24 cellular contexts compared by ENCODE assay signal in genomic region chr20:32551693-32552092, GRCh38. TPM values are rescaled to one million over a fixed set of nuclear protein-coding genes. Genes with fewer than 3 reads are reported as not detected.
DNase-seq lines count a peak whose midpoint lies in the region; ATAC-seq, FAIRE-seq and TF ChIP-seq lines count a peak whose summit lies in the region.
"Had no signal": no experiment of that assay in that cellular context is flagged by ENCODE, and none has a peak within 500 bp of the region (broad histone marks: within the 10 kb centered on the region; RNA-seq: fewer than 3 reads in every experiment).

No MANE protein-coding gene starts in this region.

- peaks cover 3% of the 10 kb centered on the region for H3K79me2 ChIP-seq in HepG2 (ENCODE audit: insufficient read depth, low read length)

- H3K27ac ChIP-seq in HepG2 (ENCODE audit: extremely low read length, insufficient read depth, low read length) (peak overlapping the region; percentile 49), right lobe of liver (no peak overlapping the region)
- no peak overlapping the region for H3K27ac ChIP-seq in CD4-positive, alpha-beta T cell (ENCODE audit: low read depth, low read length)
- H3K27ac ChIP-seq in CD8-positive, alpha-beta memory T cell (ENCODE audit: low read depth, low read length): no peak overlapping the region
- H3K27ac ChIP-seq: BLaER1 had no signal

- H3K36me3 ChIP-seq in HepG2 (replicated peaks in 1 of 2; ENCODE audit: control insufficient read depth in 1 of 2, insufficient read depth in 2 of 2, low read length in 2 of 2) (no peaks in the 10 kb centered on the region; a peak in 1 of 5 replicates), right lobe of liver (no peaks in the 10 kb centered on the region)
- no peaks in the 10 kb centered on the region for H3K36me3 ChIP-seq in CD8-positive, alpha-beta memory T cell (ENCODE audit: insufficient read depth, low read length)
- H3K36me3 ChIP-seq: BE2C had no signal

- no peaks in the 10 kb centered on the region for H4K20me1 ChIP-seq in HepG2 (ENCODE audit: insufficient read depth, low read length)

- TF ChIP-seq RAD21 in HepG2 (CRISPR knock-in tag; IDR thresholded peaks at IDR 0.05): peak; percentile 44

- intact Hi-C loops in HepG2 (cut with micrococcal nuclease; ENCODE audit: unreplicated experiment): no loop called here
- intact Hi-C loops in right lobe of liver (cut with DNase I): no loop called here
- intact Hi-C loops in CD4-positive, alpha-beta T cell (cut with DNase I, micrococcal nuclease): no loop called here

- CTCF ChIA-PET in HepG2 (lab: Yijun Ruan, JAX; ENCODE audit: low intra/inter-chr PET ratio, low total read pairs): no interaction called here
- CTCF ChIA-PET in CD4-positive, alpha-beta T cell (lab: Charles Lee): no interaction called here
- CTCF ChIA-PET in CD8-positive, alpha-beta memory T cell (lab: Charles Lee): interaction anchor here (0.9 to 1.0 kb wide), 2 partner anchors 11 to 12 kb away, joined by 4 read pairs; no protein-coding TSS in a partner anchor

- peaks cover 51% of the 10 kb centered on the region for H3K36me3 Mint-ChIP-seq in CD4-positive, alpha-beta T cell (ENCODE audit: low read depth)
- peaks cover 0 to 21% (median 9%) of the 10 kb centered on the region in 3 donors for H3K36me3 Mint-ChIP-seq in CD8-positive, alpha-beta memory T cell
- H3K36me3 Mint-ChIP-seq in stimulated activated effector memory CD8-positive, alpha-beta T cell treated with anti-CD3 and anti-CD28 coated beads, Interleukin-12 subunit alpha, Interleukin-12 subunit beta, amount 100 ng/mL, for 72 hours: peaks cover 4% of the 10 kb centered on the region
- H3K36me3 Mint-ChIP-seq: CD14-positive monocyte had no signal

- in situ Hi-C loops in HepG2 (cut with HindIII; ENCODE audit: extremely low pct_ligation_motif_present, low pct_unique_long_range_greater_than_20kb): no loop called here

- H3K4me1 ChIP-seq in HepG2 (ENCODE audit: insufficient read depth, low read length) (peaks cover 79% of the 10 kb centered on the region), right lobe of liver (no peaks in the 10 kb centered on the region)
- H3K4me1 ChIP-seq in CD8-positive, alpha-beta memory T cell (ENCODE audit: insufficient read depth, low read length): peaks cover 44% of the 10 kb centered on the region

- BruUV-seq in HepG2 (replicated peaks; lab: Mats Ljungman, UMichigan): no TSS peak

- H3K9me3 ChIP-seq in HepG2 (ENCODE audit: low read length) (no peaks in the 10 kb centered on the region), right lobe of liver (no peaks in the 10 kb centered on the region)
- no peaks in the 10 kb centered on the region for H3K9me3 ChIP-seq in CD4-positive, alpha-beta T cell (ENCODE audit: control insufficient read depth, low read length)
- no peaks in the 10 kb centered on the region for H3K9me3 ChIP-seq in CD8-positive, alpha-beta memory T cell (ENCODE audit: low read length)
- H3K9me3 ChIP-seq: BE2C had no signal

- H3K4me3 ChIP-seq in HepG2 (replicated peaks in 1 of 3; ENCODE audit: insufficient read depth in 1 of 3, low read depth in 2 of 3, low read length in 3 of 3) (no peak overlapping the region), right lobe of liver (no peak overlapping the region)
- H3K4me3 ChIP-seq in CD8-positive, alpha-beta memory T cell (ENCODE audit: low read length): no peak overlapping the region
- H3K4me3 ChIP-seq: BLaER1 had no signal

- no peaks in the 10 kb centered on the region for H3K27me3 ChIP-seq in HepG2 (ENCODE audit: control insufficient read depth in 1 of 2, insufficient read depth in 2 of 2, low read length in 2 of 2)
- H3K27me3 ChIP-seq in right lobe of liver: no peaks in the 10 kb centered on the region
- H3K27me3 ChIP-seq in CD4-positive, alpha-beta T cell (ENCODE audit: control insufficient read depth, insufficient read depth, low read length): no peaks in the 10 kb centered on the region
- no peaks in the 10 kb centered on the region for H3K27me3 ChIP-seq in CD8-positive, alpha-beta memory T cell (ENCODE audit: insufficient read depth, low read length, poor library complexity, severe bottlenecking)
- H3K27me3 ChIP-seq: BE2C, BLaER1 had no signal

- no peak overlapping the region for H2AFZ ChIP-seq in HepG2 (ENCODE audit: low read length)

- FAIRE-seq in HepG2 (lab: Jason Lieb, UNC): peak; percentile 66
- FAIRE-seq: A204.1, G401.6, GM12891, GM19239 had no signal

- H3K4me1 Mint-ChIP-seq in CD4-positive, alpha-beta T cell (ENCODE audit: low read depth): peaks cover 80% of the 10 kb centered on the region
- peaks cover 57 to 79% (median 70%) of the 10 kb centered on the region in 3 donors for H3K4me1 Mint-ChIP-seq in CD8-positive, alpha-beta memory T cell
- peaks cover 66% of the 10 kb centered on the region for H3K4me1 Mint-ChIP-seq in stimulated activated effector memory CD8-positive, alpha-beta T cell treated with anti-CD3 and anti-CD28 coated beads, Interleukin-12 subunit alpha, Interleukin-12 subunit beta, amount 100 ng/mL, for 72 hours

- H3K4me3 Mint-ChIP-seq in CD4-positive, alpha-beta T cell: no peak overlapping the region
- no peak overlapping the region for H3K4me3 Mint-ChIP-seq in CD8-positive, alpha-beta memory T cell
- H3K4me3 Mint-ChIP-seq in stimulated activated effector memory CD8-positive, alpha-beta T cell treated with anti-CD3 and anti-CD28 coated beads, Interleukin-12 subunit alpha, Interleukin-12 subunit beta, amount 100 ng/mL, for 72 hours: no peak overlapping the region
- H3K4me3 Mint-ChIP-seq: CD14-positive monocyte; CD8-positive, alpha-beta T cell had no signal

- TF ChIP-seq EP300 in HepG2 (IDR thresholded peaks at IDR 0.05; ENCODE audit: low read depth in 2 of 2, low read length in 2 of 2): peak in 1 of 2 experiments; percentile 64; a peak in 2 of 4 replicates
- TF ChIP-seq EP300 in HepG2 (CRISPR knock-in tag; IDR thresholded peaks at IDR 0.05; ENCODE audit: borderline replicate concordance): no peak; the same call in 1 of the 2 replicates

- no peaks in the 10 kb centered on the region for H3K9me3 Mint-ChIP-seq in CD4-positive, alpha-beta T cell
- H3K9me3 Mint-ChIP-seq in CD8-positive, alpha-beta memory T cell: no peaks in the 10 kb centered on the region
- no peaks in the 10 kb centered on the region for H3K9me3 Mint-ChIP-seq in stimulated activated effector memory CD8-positive, alpha-beta T cell treated with anti-CD3 and anti-CD28 coated beads, Interleukin-12 subunit alpha, Interleukin-12 subunit beta, amount 100 ng/mL, for 72 hours
- H3K9me3 Mint-ChIP-seq: CD8-positive, alpha-beta T cell had no signal

- ATAC-seq in HepG2: peak; percentile 55
- ATAC-seq in right lobe of liver: no peak
- ATAC-seq in CD4-positive, alpha-beta T cell (ENCODE audit: poor library complexity): no peak
- ATAC-seq in stimulated activated effector memory CD8-positive, alpha-beta T cell treated with anti-CD3 and anti-CD28 coated beads, Interleukin-12 subunit alpha, Interleukin-12 subunit beta, amount 100 ng/mL, for 72 hours: no peak
- ATAC-seq: CD8-positive, alpha-beta T cell had no signal

- H3K27ac Mint-ChIP-seq in CD4-positive, alpha-beta T cell: peak overlapping the region; percentile 65
- peak overlapping the region in 5 of 8 donors; percentile 17 to 73 (median 63) for H3K27ac Mint-ChIP-seq in CD8-positive, alpha-beta memory T cell
- peak overlapping the region; percentile 50 for H3K27ac Mint-ChIP-seq in stimulated activated effector memory CD8-positive, alpha-beta T cell treated with anti-CD3 and anti-CD28 coated beads, Interleukin-12 subunit alpha, Interleukin-12 subunit beta, amount 100 ng/mL, for 72 hours
- H3K27ac Mint-ChIP-seq: CD14-positive monocyte; CD4-positive, CD25-positive, alpha-beta regulatory T cell had no signal

- WGBS in HepG2 (ENCODE audit: low lambda C conversion rate): 89% methylated on average over 2 of the region's 2 CpGs
- 60% methylated on average over 2 of the region's 2 CpGs for WGBS in right lobe of liver (ENCODE audit: insufficient coverage, low coverage, low lambda C conversion rate, missing lambda C conversion rate)

- DNase-seq in HepG2 (ENCODE audit: low spot score) (peak; percentile 81), right lobe of liver (no peak), DMS53 (lab: John Stamatoyannopoulos, UW) (no peak), H4 (ENCODE audit: low spot score) (no peak)
- DNase-seq in CD4-positive, alpha-beta T cell: no peak
- no peak for DNase-seq in CD8-positive, alpha-beta memory T cell
- DNase-seq in stimulated activated effector memory CD8-positive, alpha-beta T cell treated with anti-CD3 and anti-CD28 coated beads, Interleukin-12 subunit alpha, Interleukin-12 subunit beta, amount 100 ng/mL, for 72 hours (ENCODE audit: low spot score in 2 of 2): no peak
- DNase-seq: 8988T; ACHN; BE2C; C1 segment of cervical spinal cord; CD4-positive, CD25-positive, alpha-beta regulatory T cell; CD8-positive, alpha-beta T cell; COR-L47; DMS 273 treated with DMSO at 0.1 percent for 48 hours; DMS153; DMS79 treated with DMSO at 0.1 percent for 48 hours; GF-D8 had no signal

- no peaks in the 10 kb centered on the region for H3K27me3 Mint-ChIP-seq in CD4-positive, alpha-beta T cell
- no peaks in the 10 kb centered on the region for H3K27me3 Mint-ChIP-seq in CD8-positive, alpha-beta memory T cell
- H3K27me3 Mint-ChIP-seq: CD4-positive, CD25-positive, alpha-beta regulatory T cell had no signal

- POLR2A ChIA-PET in HepG2 (lab: Yijun Ruan, JAX): interaction anchor here (0.8 to 1.5 kb wide), 5 partner anchors 10 to 76 kb away, joined by 3 to 7 read pairs (median 4); no protein-coding TSS in a partner anchor
- POLR2A ChIA-PET in CD4-positive, alpha-beta T cell (lab: Charles Lee): interaction anchor here (1.5 kb wide), 1 partner anchor 11 kb away, joined by 4 read pairs; no protein-coding TSS in a partner anchor
- POLR2A ChIA-PET in CD8-positive, alpha-beta memory T cell (lab: Charles Lee): no interaction called here

- H3K9ac ChIP-seq in HepG2 (ENCODE audit: insufficient read depth, low read depth, low read length): no peak overlapping the region
- H3K9ac ChIP-seq: BLaER1 had no signal

- H3K4me2 ChIP-seq in HepG2 (ENCODE audit: low read depth, low read length): peak overlapping the region; percentile 23; the same call in 1 of the 2 replicates
- H3K4me2 ChIP-seq: BLaER1 had no signal

- TF ChIP-seq CTCF in HepG2 (CRISPR knock-in tag; IDR thresholded peaks at IDR 0.05): no peak
- no peak for TF ChIP-seq CTCF in right lobe of liver (IDR thresholded peaks at IDR 0.05)
- no peak for TF ChIP-seq CTCF in CD4-positive, alpha-beta T cell (IDR thresholded peaks at IDR 0.05)

- TF ChIP-seq POLR2A in HepG2 (IDR thresholded peaks at IDR 0.05; ENCODE audit: insufficient read depth in 1 of 2, low read depth in 2 of 2, low read length in 2 of 2) (no peak), right lobe of liver (IDR thresholded peaks at IDR 0.05) (no peak)

RNA-seq across cellular contexts. Expression of gene NOL4L, which starts 33.4 kb away (rescaled TPM):
- total RNA-seq in HepG2 (2016; rRNA removed; fragmentation: Illumina TruSeq; extraction: Trizol) (16.6 and 16.9 TPM in 2 replicates), right lobe of liver (1 to 10 TPM; 4.3 to 6.5 (median 5.7) TPM)
- 19.2 and 19.4 TPM in 2 replicates for total RNA-seq in HepG2 (2016; cell fraction: cytosol; rRNA removed; fragmentation: Illumina TruSeq; extraction: Trizol; ENCODE audit: low read depth)
- 14.6 and 17.1 TPM in 2 replicates for total RNA-seq in HepG2 (2016; cell fraction: insoluble cytoplasmic fraction; rRNA removed; fragmentation: Illumina TruSeq; extraction: Trizol)
- total RNA-seq in HepG2 (2016; cell fraction: membrane; rRNA removed; fragmentation: Illumina TruSeq; extraction: Trizol): 21.3 and 24.1 TPM in 2 replicates
- 21.2 and 22.3 TPM in 2 replicates for total RNA-seq in HepG2 (2016; cell fraction: nucleus; rRNA removed; fragmentation: Illumina TruSeq; extraction: Trizol)
- polyA plus RNA-seq in HepG2 (2011; rRNA removed): 35.4 and 38.7 TPM in 2 replicates
- 16.5 and 20.9 TPM in 2 replicates for polyA plus RNA-seq in HepG2 (2011; cell fraction: cytosol; rRNA removed)
- 91.0 and 107 TPM in 2 replicates for polyA plus RNA-seq in HepG2 (2011; cell fraction: nucleus; rRNA removed)
- polyA plus RNA-seq in HepG2 (2012): 36.0 and 39.2 TPM in 2 replicates
- polyA plus RNA-seq in HepG2 (2016; cell fraction: cytosol; fragmentation: Illumina TruSeq; extraction: Trizol; ENCODE audit: low read depth): 35.0 and 39.6 TPM in 2 replicates
- polyA plus RNA-seq in HepG2 (2016; cell fraction: insoluble cytoplasmic fraction; fragmentation: Illumina TruSeq; extraction: Trizol; ENCODE audit: low read depth): 21.6 and 26.9 TPM in 2 replicates
- polyA plus RNA-seq in HepG2 (2016; cell fraction: membrane; fragmentation: Illumina TruSeq; extraction: Trizol; ENCODE audit: low read depth): 31.2 and 32.6 TPM in 2 replicates
- 57.5 and 60.6 TPM in 2 replicates for polyA plus RNA-seq in HepG2 (2016; cell fraction: nucleus; fragmentation: Illumina TruSeq; extraction: Trizol; ENCODE audit: insufficient read depth, low read depth)
- 6.7 and 47.8 TPM in 2 replicates for polyA minus RNA-seq in HepG2 (2011; rRNA and poly(A)+ RNA removed; ENCODE audit: low replicate concordance)
- polyA minus RNA-seq in HepG2 (2011; cell fraction: cytosol; rRNA and poly(A)+ RNA removed): 28.0 and 37.6 TPM in 2 replicates
- 30.5 and 30.6 TPM in 2 replicates for polyA minus RNA-seq in HepG2 (2011; cell fraction: nucleus; rRNA and poly(A)+ RNA removed)
- total RNA-seq in CD4-positive, alpha-beta T cell: 10 to 100 TPM; 53.1 to 55.6 TPM
- total RNA-seq in CD8-positive, alpha-beta memory T cell: 10 to 100 TPM; 15.8 to 19.8 TPM
- 15.4 TPM for polyA plus RNA-seq in CD8-positive, alpha-beta memory T cell
- 10.6 and 13.0 TPM in 2 replicates for total RNA-seq in H4 (2014; rRNA removed; shearing (Covaris generic))
